9 cellular contexts compared by ENCODE assay signal in genomic region chr5:163347671-163348070, GRCh38.
DNase-seq lines count a peak whose midpoint lies in the region; ATAC-seq and TF ChIP-seq lines count a peak whose summit lies in the region.
"Had no signal": no experiment of that assay in that cellular context is flagged by ENCODE, and none has a peak within 500 bp of the region (broad histone marks: within the 10 kb centered on the region; RNA-seq: fewer than 3 reads in every experiment).

No MANE protein-coding gene starts in this region.

- ATAC-seq in natural killer cell, result peak in 1 of 3 donors; percentile 64
- no peak for ATAC-seq in natural killer cell treated with Interleukin-12 subunit alpha and Interleukin-12 subunit beta and Interleukin-15 and Interleukin-18, amount 100 ng/mL, for 72 hours
- no peak for ATAC-seq in stimulated activated naive CD8-positive, alpha-beta T cell treated with anti-CD3 and anti-CD28 coated beads, Interleukin-15, amount 100 ng/mL, for 72 hours

- POLR2A ChIA-PET in HEK293 (lab: Yijun Ruan, JAX), result no interaction called here

- H3K4me3 Mint-ChIP-seq in natural killer cell (no peak overlapping the region), mesothelial cell of epicardium (no peak overlapping the region)
- no peak overlapping the region for H3K4me3 Mint-ChIP-seq in natural killer cell treated with Interleukin-12 subunit alpha and Interleukin-12 subunit beta and Interleukin-15 and Interleukin-18, amount 100 ng/mL, for 72 hours
- H3K4me3 Mint-ChIP-seq in stimulated activated naive CD8-positive, alpha-beta T cell treated with anti-CD3 and anti-CD28 coated beads, Interleukin-15, amount 100 ng/mL, for 72 hours, result no peak overlapping the region
- H3K4me3 Mint-ChIP-seq: stimulated activated naive CD8-positive, alpha-beta T cell treated with anti-CD3 and anti-CD28 coated beads, Interleukin-15, Interleukin-2, amounts not matched to agents 100 ng/mL and 50 ng/mL, for 24 hours had no signal

- H3K4me1 Mint-ChIP-seq in natural killer cell, result no peaks in the 10 kb centered on the region
- no peaks in the 10 kb centered on the region for H3K4me1 Mint-ChIP-seq in natural killer cell treated with Interleukin-12 subunit alpha and Interleukin-12 subunit beta and Interleukin-15 and Interleukin-18, amount 100 ng/mL, for 72 hours (ENCODE audit: low read depth in 2 of 2)
- peaks cover 5% of the 10 kb centered on the region for H3K4me1 Mint-ChIP-seq in mesothelial cell of epicardium
- H3K4me1 Mint-ChIP-seq in stimulated activated naive CD8-positive, alpha-beta T cell treated with anti-CD3 and anti-CD28 coated beads, Interleukin-15, amount 100 ng/mL, for 72 hours, result no peaks in the 10 kb centered on the region

- no peak overlapping the region for H3K27ac Mint-ChIP-seq in natural killer cell
- no peak overlapping the region for H3K27ac Mint-ChIP-seq in natural killer cell treated with Interleukin-12 subunit alpha and Interleukin-12 subunit beta and Interleukin-15 and Interleukin-18, amount 100 ng/mL, for 72 hours
- H3K27ac Mint-ChIP-seq in mesothelial cell of epicardium, result no peak overlapping the region
- no peak overlapping the region for H3K27ac Mint-ChIP-seq in stimulated activated naive CD8-positive, alpha-beta T cell treated with anti-CD3 and anti-CD28 coated beads, Interleukin-15, amount 100 ng/mL, for 72 hours
- H3K27ac Mint-ChIP-seq: stimulated activated naive CD8-positive, alpha-beta T cell treated with anti-CD3 and anti-CD28 coated beads, Interleukin-15, Interleukin-2, amounts not matched to agents 100 ng/mL and 50 ng/mL, for 24 hours had no signal

- H3K36me3 ChIP-seq in HEK293 (ENCODE audit: control insufficient read depth in 2 of 2, insufficient read depth in 1 of 2, low read length in 2 of 2), result no peaks in the 10 kb centered on the region

- no peaks in the 10 kb centered on the region for H3K4me1 ChIP-seq in HEK293 (ENCODE audit: control insufficient read depth, insufficient read depth, low read length)

- H3K36me3 Mint-ChIP-seq in natural killer cell (no peaks in the 10 kb centered on the region), mesothelial cell of epicardium (no peaks in the 10 kb centered on the region)
- H3K36me3 Mint-ChIP-seq in natural killer cell treated with Interleukin-12 subunit alpha and Interleukin-12 subunit beta and Interleukin-15 and Interleukin-18, amount 100 ng/mL, for 72 hours, result no peaks in the 10 kb centered on the region

- CTCF ChIA-PET in HEK293 (lab: Yijun Ruan, JAX), result interaction anchor here (0.6 to 3.8 kb wide), 35 partner anchors 9 to 1800 kb away, joined by 3 to 27 read pairs (median 4); no protein-coding TSS in a partner anchor

- H3K4me3 ChIP-seq in HEK293 (ENCODE audit: low read depth, low read length), result no peak overlapping the region

- H3K27me3 Mint-ChIP-seq in natural killer cell (ENCODE audit: low read depth in 2 of 2), result peaks cover 0 to 5% of the 10 kb centered on the region in 2 donors
- peaks cover 4 to 29% of the 10 kb centered on the region in 2 donors for H3K27me3 Mint-ChIP-seq in natural killer cell treated with Interleukin-12 subunit alpha and Interleukin-12 subunit beta and Interleukin-15 and Interleukin-18, amount 100 ng/mL, for 72 hours
- H3K27me3 Mint-ChIP-seq in mesothelial cell of epicardium (ENCODE audit: low read depth), result peaks cover 9% of the 10 kb centered on the region
- no peaks in the 10 kb centered on the region for H3K27me3 Mint-ChIP-seq in stimulated activated naive CD8-positive, alpha-beta T cell treated with anti-CD3 and anti-CD28 coated beads, Interleukin-15, amount 100 ng/mL, for 72 hours

- H3K27ac ChIP-seq in HEK293 (ENCODE audit: extremely low read depth, low read depth, low read length), result no peak overlapping the region

- peak; percentile 73 for TF ChIP-seq CTCF in natural killer cell (IDR thresholded peaks at IDR 0.05)
- TF ChIP-seq CTCF in HEK293 (tag by site-specific recombination; IDR thresholded peaks at IDR 0.05), result no peak
- peak; percentile 85 for TF ChIP-seq CTCF in mesothelial cell of epicardium (IDR thresholded peaks at IDR 0.05; ENCODE audit: unreplicated experiment)

- DNase-seq in natural killer cell (no peak), NCI-H1105 treated with DMSO at 0.1 percent for 48 hours (lab: John Stamatoyannopoulos, UW) (peak; percentile 4), mesothelial cell of epicardium (ENCODE audit: low spot score in 2 of 2, unreplicated experiment in 2 of 2) (peak; percentile 31 to 62)
- no peak for DNase-seq in natural killer cell treated with Interleukin-12 subunit alpha and Interleukin-12 subunit beta and Interleukin-15 and Interleukin-18, amount 100 ng/mL, for 72 hours (ENCODE audit: low spot score)
- peak; percentile 3 to 28 for DNase-seq in activated CD4-positive, alpha-beta T cell treated with anti-CD3 and anti-CD28 coated beads for 4 hours
- peak; percentile 7 for DNase-seq in effector CD8-positive, alpha-beta T cell (lab: John Stamatoyannopoulos, UW)
- DNase-seq in stimulated activated naive CD8-positive, alpha-beta T cell treated with anti-CD3 and anti-CD28 coated beads, Interleukin-15, amount 100 ng/mL, for 72 hours, result peak; percentile 41 to 46

- intact Hi-C loops in natural killer cell (cut with micrococcal nuclease), result no loop called here

- H3K9me3 Mint-ChIP-seq in natural killer cell, result no peaks in the 10 kb centered on the region
- H3K9me3 Mint-ChIP-seq in natural killer cell treated with Interleukin-12 subunit alpha and Interleukin-12 subunit beta and Interleukin-15 and Interleukin-18, amount 100 ng/mL, for 72 hours, result no peaks in the 10 kb centered on the region
- no peaks in the 10 kb centered on the region for H3K9me3 Mint-ChIP-seq in mesothelial cell of epicardium
- H3K9me3 Mint-ChIP-seq in stimulated activated naive CD8-positive, alpha-beta T cell treated with anti-CD3 and anti-CD28 coated beads, Interleukin-15, amount 100 ng/mL, for 72 hours, result no peaks in the 10 kb centered on the region
- H3K9me3 Mint-ChIP-seq: stimulated activated naive CD8-positive, alpha-beta T cell treated with anti-CD3 and anti-CD28 coated beads, Interleukin-15, Interleukin-2, amounts not matched to agents 100 ng/mL and 50 ng/mL, for 24 hours had no signal

- no peaks in the 10 kb centered on the region for H3K9me3 ChIP-seq in HEK293 (ENCODE audit: control insufficient read depth, insufficient read depth, low read depth, low read length)

TF ChIP-seq in HEK293, 187 proteins besides CTCF, POLR2A, EP300 and RAD21:
- no peak for TF ChIP-seq ZNF624 (tag by site-specific recombination; IDR thresholded peaks at IDR 0.05)
- TF ChIP-seq ZNF530 (tag by site-specific recombination; IDR thresholded peaks at IDR 0.05; ENCODE audit: low read depth), result no peak
- TF ChIP-seq ZFP41 (tag by site-specific recombination; IDR thresholded peaks at IDR 0.05; ENCODE audit: borderline replicate concordance), result no peak
- no peak for TF ChIP-seq ZNF785 (tag by site-specific recombination; IDR thresholded peaks at IDR 0.05)
- TF ChIP-seq ZNF654 (tag by site-specific recombination; IDR thresholded peaks at IDR 0.05; ENCODE audit: low read depth), result peak; percentile 80
- TF ChIP-seq ZNF18 (tag by site-specific recombination; IDR thresholded peaks at IDR 0.05), result no peak

Comparison
In these comparisons a context has a peak if more than half of its experiments do, and no peak if none do; other contexts are left out.
1. DNase-seq: peak in NCI-H1105 treated with DMSO at 0.1 percent for 48 hours (single experiment), activated CD4-positive, alpha-beta T cell treated with anti-CD3 and anti-CD28 coated beads for 4 hours (2 of 2), effector CD8-positive, alpha-beta T cell (single experiment), mesothelial cell of epicardium (2 of 2) and stimulated activated naive CD8-positive, alpha-beta T cell treated with anti-CD3 and anti-CD28 coated beads, Interleukin-15, amount 100 ng/mL, for 72 hours (2 of 2); none in natural killer cell (single experiment) and natural killer cell treated with Interleukin-12 subunit alpha and Interleukin-12 subunit beta and Interleukin-15 and Interleukin-18, amount 100 ng/mL, for 72 hours (single experiment).